Comparison of ENCODE assay signal across 2 cellular contexts in genomic region chr5:149951138-149951749, GRCh38.
TF ChIP-seq lines count a peak whose summit lies in the region.

No MANE protein-coding gene starts in this region.

TF ChIP-seq in HCT116, 20 proteins besides CTCF, POLR2A, EP300 and RAD21:
- TF ChIP-seq ATF3 (IDR thresholded peaks at IDR 0.05), result no peak
- TF ChIP-seq CEBPB (IDR thresholded peaks at IDR 0.05; ENCODE audit: low read depth), result no peak
- no peak for TF ChIP-seq CBX3 (IDR thresholded peaks at IDR 0.05; ENCODE audit: low read depth)
- TF ChIP-seq TCF7L2 (IDR thresholded peaks at IDR 0.05; ENCODE audit: borderline replicate concordance, extremely low read depth, insufficient read depth, insufficient read length), result no peak

TF ChIP-seq in GM12878, 131 proteins besides CTCF, POLR2A, EP300 and RAD21:
- no peak for TF ChIP-seq IRF3 (IDR thresholded peaks at IDR 0.05)
- TF ChIP-seq ZSCAN29 (IDR thresholded peaks at IDR 0.05), result no peak
- TF ChIP-seq ZNF384 (IDR thresholded peaks at IDR 0.05; ENCODE audit: borderline replicate concordance, low read depth, low read length), result no peak
- no peak for TF ChIP-seq SMARCA5 (IDR thresholded peaks at IDR 0.05)
- no peak for TF ChIP-seq KLF5 (IDR thresholded peaks at IDR 0.05; ENCODE audit: partially characterized antibody)
- no peak for TF ChIP-seq RAD51 (IDR thresholded peaks at IDR 0.05)
- no peak for TF ChIP-seq ZBED1 (IDR thresholded peaks at IDR 0.05; ENCODE audit: borderline replicate concordance)
- no peak for TF ChIP-seq HCFC1 (IDR thresholded peaks at IDR 0.05; ENCODE audit: low read length)
- no peak for TF ChIP-seq GATAD2B (conservative IDR thresholded peaks at IDR 0.05; ENCODE audit: low read depth)
- TF ChIP-seq ETV6 (conservative IDR thresholded peaks at IDR 0.05 in 1 of 2, IDR thresholded peaks at IDR 0.05 in 1 of 2; ENCODE audit: borderline replicate concordance in 1 of 2, low read depth in 1 of 2), result no peak
- no peak for TF ChIP-seq ZNF274 (IDR thresholded peaks at IDR 0.05; ENCODE audit: insufficient read depth, insufficient read length)
- TF ChIP-seq CBX3 (IDR thresholded peaks at IDR 0.05; ENCODE audit: borderline replicate concordance, low read depth), result no peak
- TF ChIP-seq ZNF24 (IDR thresholded peaks at IDR 0.05), result no peak
- TF ChIP-seq GABPA (IDR thresholded peaks at IDR 0.05; ENCODE audit: low read depth), result no peak
- TF ChIP-seq MTA2 (IDR thresholded peaks at IDR 0.05; ENCODE audit: low read depth), result no peak
